13 cellular contexts compared by ENCODE assay signal in the genomic region with DNA sequence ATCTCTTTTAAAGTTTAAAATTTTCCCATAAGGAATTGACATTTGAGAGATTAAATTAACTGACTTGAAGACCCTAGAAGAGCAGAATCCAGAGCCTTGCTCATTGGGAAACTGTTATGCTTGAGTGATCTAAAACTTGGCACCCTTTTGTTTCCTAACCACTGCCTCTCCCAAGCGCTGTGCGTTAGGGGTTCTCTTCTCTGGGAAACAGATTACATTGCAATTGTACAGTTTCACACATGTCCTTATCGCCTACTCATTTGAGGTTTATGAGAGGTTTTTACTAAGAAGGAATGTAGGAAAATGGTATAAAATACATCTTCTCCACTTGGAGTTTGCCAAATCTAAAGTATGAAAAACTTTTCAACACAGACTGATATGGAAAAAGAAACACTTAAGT.
DNase-seq lines count a peak whose midpoint lies in the region; ATAC-seq and TF ChIP-seq lines count a peak whose summit lies in the region.
"Had no signal": no experiment of that assay in that cellular context is flagged by ENCODE, and none has a peak within 500 bp of the region (broad histone marks: within the 10 kb centered on the region; RNA-seq: fewer than 3 reads in every experiment).

No MANE protein-coding gene starts in this region.

- in situ Hi-C loops in astrocyte of the cerebellum (cut with HindIII; ENCODE audit: low sequenced_read_pairs): no loop called here

- peak; percentile 19 for DNase-seq in NCI-H2107 treated with DMSO at 0.1 percent for 48 hours (lab: John Stamatoyannopoulos, UW; ENCODE audit: unreplicated experiment)
- no peak for DNase-seq in NCI-H2107 (lab: John Stamatoyannopoulos, UW)
- peak; percentile 40 for DNase-seq in astrocyte of the cerebellum (ENCODE audit: low read depth)
- DNase-seq in fibroblast of pulmonary artery (ENCODE audit: low read depth): peak; percentile 18
- DNase-seq in renal cortical epithelial cell (ENCODE audit: low read depth): peak; percentile 7
- no peak for DNase-seq in NK-92 treated with Interleukin-12 subunit alpha and Interleukin-12 subunit beta, amount 100 ng/mL, for 24 hours (lab: John Stamatoyannopoulos, UW)
- no peak for DNase-seq in NCI-H510A (lab: John Stamatoyannopoulos, UW)
- DNase-seq: 8988T; CD4-positive, alpha-beta memory T cell; HCEC 1CT had no signal

- TF ChIP-seq CTCF in astrocyte of the cerebellum (IDR thresholded peaks at IDR 0.05; ENCODE audit: low read depth, low read length, missing control alignments): no peak
- TF ChIP-seq CTCF in fibroblast of pulmonary artery (IDR thresholded peaks at IDR 0.05; ENCODE audit: low read length, missing control alignments): no peak

- no peak for ATAC-seq in GM21381 (IDR thresholded peaks at IDR 0.05; ENCODE audit: unreplicated experiment)
- ATAC-seq: GM23338 had no signal

- H3K4me3 ChIP-seq in astrocyte of the cerebellum (ENCODE audit: low read depth, low read length) (no peak overlapping the region), fibroblast of pulmonary artery (replicated peaks; ENCODE audit: low read depth, low read length) (no peak overlapping the region)
- H3K4me3 ChIP-seq: BLaER1, GM23338 had no signal

Comparison
In these comparisons a context has a peak if more than half of its experiments do, and no peak if none do; other contexts are left out.
1. DNase-seq: peak in NCI-H2107 treated with DMSO at 0.1 percent for 48 hours (single experiment), astrocyte of the cerebellum (single experiment), fibroblast of pulmonary artery (single experiment) and renal cortical epithelial cell (single experiment); none in NCI-H2107 (single experiment), NK-92 treated with Interleukin-12 subunit alpha and Interleukin-12 subunit beta, amount 100 ng/mL, for 24 hours (single experiment) and NCI-H510A (single experiment).